Comparison of ENCODE assay signal across 24 cellular contexts in the genomic region with DNA sequence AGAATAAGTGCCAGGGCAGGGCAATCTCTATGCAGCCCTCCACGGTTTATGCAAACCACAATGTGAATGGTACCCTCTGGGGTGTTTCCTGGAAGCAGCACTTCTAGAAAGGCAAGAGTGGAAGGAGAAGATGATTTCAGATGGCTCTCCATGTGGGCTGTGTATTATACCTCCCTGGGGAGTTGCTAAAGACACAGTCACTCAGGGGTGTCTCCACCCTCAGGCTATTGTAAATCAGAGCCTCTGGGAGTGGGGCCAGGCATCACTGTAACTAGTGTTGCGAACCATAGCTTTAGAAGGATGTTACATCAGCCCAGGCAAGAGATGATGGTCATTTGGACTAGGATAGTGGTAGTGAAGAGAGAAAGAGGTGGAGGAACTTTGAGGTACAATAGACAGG.
"Had no signal": no experiment of that assay in that cellular context is flagged by ENCODE, and none has a peak within 500 bp of the region (broad histone marks: within the 10 kb centered on the region; RNA-seq: fewer than 3 reads in every experiment).

No MANE protein-coding gene starts in this region.

- H3K36me3 ChIP-seq: gastrocnemius medialis, neural progenitor cell, prostate gland, sigmoid colon, stomach, thyroid gland had no signal

- H3K4me3 ChIP-seq: gastrocnemius medialis, lung, neural progenitor cell, prostate gland, sigmoid colon, stomach, thyroid gland had no signal

- H3K27ac Mint-ChIP-seq: dendritic cell treated with granulocyte-macrophage colony-stimulating factor and Interleukin-4, amounts not matched to agents 40 ng/mL and 50 ng/mL, for 4 days; endodermal cell; memory B cell; natural killer cell; neural progenitor cell; stimulated activated effector memory CD8-positive, alpha-beta T cell treated with anti-CD3 and anti-CD28 coated beads, Interleukin-12 subunit alpha, Interleukin-12 subunit beta, amount 100 ng/mL, for 72 hours; type B pancreatic cell had no signal

- H3K4me1 ChIP-seq: gastrocnemius medialis, neural progenitor cell, prostate gland, sigmoid colon, stomach, thyroid gland had no signal

- H3K4me3 Mint-ChIP-seq: dendritic cell treated with granulocyte-macrophage colony-stimulating factor and Interleukin-4, amounts not matched to agents 40 ng/mL and 50 ng/mL, for 4 days; endodermal cell; memory B cell; natural killer cell; neural progenitor cell; stimulated activated effector memory CD8-positive, alpha-beta T cell treated with anti-CD3 and anti-CD28 coated beads, Interleukin-12 subunit alpha, Interleukin-12 subunit beta, amount 100 ng/mL, for 72 hours; type B pancreatic cell had no signal

- H3K27me3 Mint-ChIP-seq: dendritic cell treated with granulocyte-macrophage colony-stimulating factor and Interleukin-4, amounts not matched to agents 40 ng/mL and 50 ng/mL, for 4 days had no signal

- H3K4me2 ChIP-seq: neural progenitor cell had no signal

- H3K9me3 Mint-ChIP-seq: endodermal cell; natural killer cell; neural progenitor cell; stimulated activated effector memory CD8-positive, alpha-beta T cell treated with anti-CD3 and anti-CD28 coated beads, Interleukin-12 subunit alpha, Interleukin-12 subunit beta, amount 100 ng/mL, for 72 hours; type B pancreatic cell had no signal

- H3K27ac ChIP-seq: epithelial cell of prostate, gastrocnemius medialis, neural progenitor cell, prostate gland, sigmoid colon, stomach, thyroid gland had no signal

- H3K4me1 Mint-ChIP-seq: endodermal cell; memory B cell; natural killer cell; neural progenitor cell; stimulated activated effector memory CD8-positive, alpha-beta T cell treated with anti-CD3 and anti-CD28 coated beads, Interleukin-12 subunit alpha, Interleukin-12 subunit beta, amount 100 ng/mL, for 72 hours had no signal

- H3K27me3 ChIP-seq: gastrocnemius medialis, neural progenitor cell, sigmoid colon, stomach, thyroid gland had no signal

- DNase-seq: effector CD8-positive, alpha-beta T cell; endodermal cell; foreskin fibroblast; gastrocnemius medialis; head of caudate nucleus; kidney; natural killer cell; right cardiac atrium; sigmoid colon; stimulated activated CD4-positive, alpha-beta T cell treated with anti-CD3 and anti-CD28 coated beads, Interleukin-2, amount 100 ng/mL, for 24 hours; stimulated activated CD4-positive, alpha-beta T cell treated with anti-CD3 and anti-CD28 coated beads, Interleukin-4, amount 100 ng/mL, for 24 hours; stimulated activated naive CD4-positive, alpha-beta T cell treated with Interleukin-2 at 50 U/mL for 16 hours; stomach; thyroid gland had no signal

- H3K9me3 ChIP-seq: gastrocnemius medialis, prostate gland, stomach, thyroid gland had no signal

- H3K36me3 Mint-ChIP-seq: memory B cell; natural killer cell; neural progenitor cell; stimulated activated effector memory CD8-positive, alpha-beta T cell treated with anti-CD3 and anti-CD28 coated beads, Interleukin-12 subunit alpha, Interleukin-12 subunit beta, amount 100 ng/mL, for 72 hours; type B pancreatic cell had no signal

- ATAC-seq: esophagus mucosa; gastrocnemius medialis; left lobe of liver; natural killer cell; right cardiac atrium; stimulated activated effector memory CD8-positive, alpha-beta T cell treated with anti-CD3 and anti-CD28 coated beads, Interleukin-12 subunit alpha, Interleukin-12 subunit beta, amount 100 ng/mL, for 72 hours had no signal

- H3K9ac ChIP-seq: neural progenitor cell had no signal
